In the genomic region with DNA sequence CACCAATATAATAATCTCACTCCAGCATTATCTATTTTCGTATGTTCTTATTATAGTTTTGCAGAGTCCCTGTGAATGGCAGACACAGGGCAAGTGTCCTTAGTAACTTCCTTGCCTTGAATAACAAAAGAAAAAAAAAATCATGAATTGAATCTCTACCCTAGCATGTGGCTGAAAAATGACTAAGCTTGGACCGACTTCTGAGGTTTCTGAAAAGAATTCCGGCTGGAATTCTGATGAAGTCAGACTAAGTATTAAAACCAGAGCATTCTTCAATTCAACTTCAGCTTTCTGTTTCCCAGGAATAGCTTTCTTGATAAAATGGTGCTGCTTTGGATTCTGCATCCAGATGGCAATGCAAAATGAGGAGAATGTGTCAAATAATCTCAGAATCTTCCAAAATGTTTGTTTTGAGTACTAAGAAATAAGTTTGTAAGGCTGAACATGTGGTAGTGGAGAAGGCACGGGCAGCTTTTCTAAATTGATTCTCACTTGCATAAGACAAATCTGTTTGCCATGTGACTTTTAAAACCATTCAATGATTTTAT, we compare ENCODE assay signal across 29 cellular contexts.
DNase-seq lines count a peak whose midpoint lies in the region; ATAC-seq and TF ChIP-seq lines count a peak whose summit lies in the region.
"Had no signal": no experiment of that assay in that cellular context is flagged by ENCODE, and none has a peak within 500 bp of the region (broad histone marks: within the 10 kb centered on the region; RNA-seq: fewer than 3 reads in every experiment).

No MANE protein-coding gene starts in this region.

- H3K9me3 Mint-ChIP-seq in neural progenitor cell = no peaks in the 10 kb centered on the region
- peaks cover 11 to 39% of the 10 kb centered on the region in 2 donors for H3K9me3 Mint-ChIP-seq in effector memory CD8-positive, alpha-beta T cell
- H3K9me3 Mint-ChIP-seq: mesothelial cell of epicardium, nephron progenitor cell had no signal

- H3K36me3 ChIP-seq in kidney epithelial cell (ENCODE audit: control insufficient read depth, insufficient read depth, low read length) = no peaks in the 10 kb centered on the region
- no peaks in the 10 kb centered on the region for H3K36me3 ChIP-seq in neural progenitor cell
- no peaks in the 10 kb centered on the region for H3K36me3 ChIP-seq in OCI-LY7 (ENCODE audit: insufficient read depth, low read length)
- H3K36me3 ChIP-seq: pancreas, right lobe of liver, WERI-Rb-1 had no signal

- H3K9ac ChIP-seq in neural progenitor cell = no peak overlapping the region

- H3K27me3 ChIP-seq in kidney epithelial cell (ENCODE audit: control insufficient read depth, insufficient read depth, low read length) = no peaks in the 10 kb centered on the region
- no peaks in the 10 kb centered on the region for H3K27me3 ChIP-seq in neural progenitor cell
- H3K27me3 ChIP-seq: hepatocyte, pancreas, right lobe of liver had no signal

- CTCF ChIA-PET in OCI-LY7 (lab: Charles Lee; ENCODE audit: unreplicated experiment) = no interaction called here

- no peak overlapping the region for H3K4me3 Mint-ChIP-seq in neural progenitor cell
- no peak overlapping the region for H3K4me3 Mint-ChIP-seq in effector memory CD8-positive, alpha-beta T cell
- H3K4me3 Mint-ChIP-seq: activated naive CD4-positive, alpha-beta T cell treated with anti-CD3 and anti-CD28 coated beads, Interleukin-2, amount 50 U/mL, for 24 hours; B cell; CD8-positive, alpha-beta memory T cell; mesothelial cell of epicardium; nephron progenitor cell had no signal

- no peaks in the 10 kb centered on the region for H3F3A ChIP-seq in neural progenitor cell (ENCODE audit: low read depth)

- no TSS peak for BruUV-seq in OCI-LY7 (replicated peaks; lab: Mats Ljungman, UMichigan)

- no peak for TF ChIP-seq CTCF in kidney epithelial cell (IDR thresholded peaks at IDR 0.05; ENCODE audit: insufficient read depth, low read length, poor library complexity, severe bottlenecking)
- TF ChIP-seq CTCF in neural progenitor cell (IDR thresholded peaks at IDR 0.05) = no peak
- no peak for TF ChIP-seq CTCF in OCI-LY7 (conservative IDR thresholded peaks at IDR 0.05; ENCODE audit: low read length)

- H3K27ac ChIP-seq in neural progenitor cell (no peak overlapping the region), OCI-LY7 (ENCODE audit: low read depth, low read length, poor library complexity, severe bottlenecking) (no peak overlapping the region)
- H3K27ac ChIP-seq: hepatocyte, pancreas, right lobe of liver, WERI-Rb-1 had no signal

- H3K4me3 ChIP-seq in kidney epithelial cell (ENCODE audit: low read depth, low read length) (no peak overlapping the region), neural progenitor cell (no peak overlapping the region), OCI-LY7 (ENCODE audit: low read depth, low read length, poor library complexity, severe bottlenecking) (no peak overlapping the region)
- H3K4me3 ChIP-seq: GM12878, hepatocyte, pancreas, right lobe of liver had no signal

- no peaks in the 10 kb centered on the region for H3K79me2 ChIP-seq in neural progenitor cell (ENCODE audit: low read depth)
- no peaks in the 10 kb centered on the region for H3K79me2 ChIP-seq in OCI-LY7 (ENCODE audit: insufficient read depth, low read depth, low read length)
- H3K79me2 ChIP-seq: hepatocyte had no signal

- H4K20me1 ChIP-seq in neural progenitor cell (ENCODE audit: low read depth) (no peaks in the 10 kb centered on the region), OCI-LY7 (ENCODE audit: insufficient read depth, low read length) (no peaks in the 10 kb centered on the region)

- DNase-seq in GM04503 (ENCODE audit: low read depth) (peak; percentile 3), amniotic epithelial cell (ENCODE audit: low read depth) (peak; percentile 12), kidney epithelial cell (ENCODE audit: low read depth) (peak; percentile 21), neural progenitor cell (ENCODE audit: low spot score) (no peak), OCI-LY7 (ENCODE audit: low spot score) (no peak)
- DNase-seq in activated effector memory CD4-positive, alpha-beta T cell treated with Interleukin-2 at 50 U/mL for 16 hours = no peak
- DNase-seq in effector memory CD8-positive, alpha-beta T cell = no peak
- DNase-seq: aorta; CD8-positive, alpha-beta memory T cell; central memory CD4-positive, alpha-beta T cell; DMS53; foreskin melanocyte; HCEC 1CT; left ventricle myocardium superior; NCI-H1105; NCI-H2081; NCI-H345; NCI-H774; nephron progenitor cell; pancreas; right lobe of liver; Right ventricle myocardium superior; stimulated activated naive CD4-positive, alpha-beta T cell treated with Interleukin-2 at 50 U/mL for 16 hours; WERI-Rb-1 had no signal

- ATAC-seq in effector memory CD8-positive, alpha-beta T cell (replicated peaks) = no peak
- ATAC-seq: GM12878, left ventricle myocardium superior, pancreas, right lobe of liver had no signal

- intact Hi-C loops in OCI-LY7 (cut with micrococcal nuclease; ENCODE audit: unreplicated experiment) = no loop called here

- H3K9me3 ChIP-seq in neural progenitor cell (ENCODE audit: low read depth) = no peaks in the 10 kb centered on the region
- no peaks in the 10 kb centered on the region for H3K9me3 ChIP-seq in OCI-LY7 (ENCODE audit: low read length)
- H3K9me3 ChIP-seq: pancreas, right lobe of liver had no signal

- H3K4me1 Mint-ChIP-seq in neural progenitor cell = no peaks in the 10 kb centered on the region
- no peaks in the 10 kb centered on the region for H3K4me1 Mint-ChIP-seq in effector memory CD8-positive, alpha-beta T cell (ENCODE audit: low read depth in 2 of 2)
- H3K4me1 Mint-ChIP-seq: activated naive CD4-positive, alpha-beta T cell treated with anti-CD3 and anti-CD28 coated beads, Interleukin-2, amount 50 U/mL, for 24 hours; B cell; CD8-positive, alpha-beta memory T cell; nephron progenitor cell had no signal

- H3K9me2 ChIP-seq in OCI-LY7 (ENCODE audit: insufficient read depth, low read length) = no peaks in the 10 kb centered on the region

- no peaks in the 10 kb centered on the region for H3K36me3 Mint-ChIP-seq in neural progenitor cell
- no peaks in the 10 kb centered on the region for H3K36me3 Mint-ChIP-seq in effector memory CD8-positive, alpha-beta T cell (ENCODE audit: insufficient read depth)
- H3K36me3 Mint-ChIP-seq: activated naive CD4-positive, alpha-beta T cell treated with anti-CD3 and anti-CD28 coated beads, Interleukin-2, amount 50 U/mL, for 24 hours; CD8-positive, alpha-beta memory T cell; mesothelial cell of epicardium had no signal

- POLR2A ChIA-PET in OCI-LY7 (lab: Charles Lee) = no interaction called here

- H2AFZ ChIP-seq in neural progenitor cell (replicated peaks) = no peak overlapping the region
- H2AFZ ChIP-seq in OCI-LY7 (ENCODE audit: low read length) = no peak overlapping the region
- H2AFZ ChIP-seq: hepatocyte had no signal

- H3K4me1 ChIP-seq in neural progenitor cell = no peaks in the 10 kb centered on the region
- H3K4me1 ChIP-seq in OCI-LY7 (ENCODE audit: insufficient read depth, low read length, poor library complexity, severe bottlenecking) = no peaks in the 10 kb centered on the region
- H3K4me1 ChIP-seq: pancreas, right lobe of liver had no signal

- H3K27ac Mint-ChIP-seq in neural progenitor cell = no peak overlapping the region
- H3K27ac Mint-ChIP-seq in effector memory CD8-positive, alpha-beta T cell = no peak overlapping the region
- H3K27ac Mint-ChIP-seq: activated naive CD4-positive, alpha-beta T cell treated with anti-CD3 and anti-CD28 coated beads, Interleukin-2, amount 50 U/mL, for 24 hours; B cell; CD8-positive, alpha-beta memory T cell; mesothelial cell of epicardium; nephron progenitor cell had no signal

- H3K4me2 ChIP-seq in neural progenitor cell (no peak overlapping the region), OCI-LY7 (ENCODE audit: low read length) (no peak overlapping the region)
- H3K4me2 ChIP-seq: hepatocyte had no signal

- no peaks in the 10 kb centered on the region for H3K27me3 Mint-ChIP-seq in neural progenitor cell (ENCODE audit: insufficient read depth, low read depth)
- no peaks in the 10 kb centered on the region for H3K27me3 Mint-ChIP-seq in effector memory CD8-positive, alpha-beta T cell
- H3K27me3 Mint-ChIP-seq: activated naive CD4-positive, alpha-beta T cell treated with anti-CD3 and anti-CD28 coated beads, Interleukin-2, amount 50 U/mL, for 24 hours; B cell; CD8-positive, alpha-beta memory T cell had no signal

Comparison
In these comparisons a context has a peak if more than half of its experiments do, and no peak if none do; other contexts are left out.
1. DNase-seq: peak in GM04503 (single experiment), amniotic epithelial cell (single experiment) and kidney epithelial cell (single experiment); none in activated effector memory CD4-positive, alpha-beta T cell treated with Interleukin-2 at 50 U/mL for 16 hours (single experiment), neural progenitor cell (single experiment), OCI-LY7 (single experiment) and effector memory CD8-positive, alpha-beta T cell (0 of 3).